8 cellular contexts compared by ENCODE assay signal in the genomic region with DNA sequence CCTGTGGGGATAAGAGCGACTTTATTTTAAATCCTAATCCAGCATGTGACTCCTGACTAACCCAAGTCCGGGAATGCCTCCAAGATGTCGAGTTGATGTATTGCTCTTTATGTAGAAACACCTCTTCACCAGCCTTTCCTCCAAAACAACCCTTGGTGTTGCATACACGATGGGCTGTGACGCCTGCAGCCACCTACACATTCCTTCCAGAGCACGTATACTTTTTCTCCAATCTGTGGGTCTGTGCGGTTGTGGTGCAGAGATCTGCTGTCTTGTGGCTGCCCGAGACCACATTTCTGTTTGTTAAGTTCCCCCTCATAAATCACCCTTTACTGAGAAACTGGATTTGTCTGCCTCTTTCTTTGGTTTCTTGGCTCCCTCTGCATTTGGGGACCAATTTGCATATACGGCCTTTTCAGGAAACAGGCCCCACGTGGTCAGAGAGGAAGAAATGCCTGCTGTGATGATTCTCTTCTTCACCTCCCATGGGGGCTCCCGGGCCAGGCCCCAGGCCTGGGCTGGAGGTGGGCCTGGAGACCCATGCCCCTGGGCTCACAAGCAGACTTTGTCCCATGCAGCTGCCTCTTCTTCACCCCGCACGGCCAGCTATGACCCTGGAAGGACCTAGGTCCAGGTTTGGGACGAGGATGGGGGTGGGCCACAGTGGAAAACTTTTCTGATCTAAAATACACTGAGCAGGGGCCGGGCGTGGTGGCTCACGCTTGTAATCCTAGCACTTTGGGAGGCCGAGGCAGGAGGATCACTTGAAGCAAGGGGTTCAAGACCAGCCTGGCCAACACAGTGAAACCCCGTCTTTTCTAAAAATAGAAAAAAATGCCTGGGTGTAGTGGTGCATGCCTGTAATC. TPM values are rescaled to one million over a fixed set of nuclear protein-coding genes. Genes with fewer than 3 reads are reported as not detected.
DNase-seq lines count a peak whose midpoint lies in the region; ATAC-seq and TF ChIP-seq lines count a peak whose summit lies in the region.

No MANE protein-coding gene starts in this region.

- H3K4me3 Mint-ChIP-seq in CD4-positive, alpha-beta T cell = no peak overlapping the region
- peak overlapping the region; percentile 65 for H3K4me3 Mint-ChIP-seq in activated T-helper 17 cell treated with anti-CD3 and anti-CD28 coated beads, Interleukin-2, amount 50 U/mL, for 72 hours

- POLR2A ChIA-PET in CD4-positive, alpha-beta T cell (lab: Charles Lee) = interaction anchor here (0.7 to 1.2 kb wide), 2 partner anchors 21 kb away, joined by 3 to 4 read pairs; a partner anchor contains a TSS

- no peaks in the 10 kb centered on the region for H3K36me3 Mint-ChIP-seq in CD4-positive, alpha-beta T cell (ENCODE audit: low read depth)
- H3K36me3 Mint-ChIP-seq in activated T-helper 17 cell treated with anti-CD3 and anti-CD28 coated beads, Interleukin-2, amount 50 U/mL, for 72 hours (ENCODE audit: low read depth) = peaks cover 7% of the 10 kb centered on the region

- ATAC-seq in CD4-positive, alpha-beta T cell (ENCODE audit: poor library complexity) = peak; percentile 62
- peak; percentile 54 for ATAC-seq in GM21526 (IDR thresholded peaks at IDR 0.05; ENCODE audit: low FRiP score, unreplicated experiment)
- peak; percentile 86 for ATAC-seq in activated T-helper 17 cell treated with anti-CD3 and anti-CD28 coated beads, Interleukin-2, amount 50 U/mL, for 72 hours (replicated peaks)
- ATAC-seq in sciatic nerve = no peak

- H3K9me3 Mint-ChIP-seq in CD4-positive, alpha-beta T cell = no peaks in the 10 kb centered on the region
- H3K9me3 Mint-ChIP-seq in activated T-helper 17 cell treated with anti-CD3 and anti-CD28 coated beads, Interleukin-2, amount 50 U/mL, for 72 hours = no peaks in the 10 kb centered on the region

- no peak for TF ChIP-seq CTCF in CD4-positive, alpha-beta T cell (IDR thresholded peaks at IDR 0.05)

- H3K4me1 Mint-ChIP-seq in CD4-positive, alpha-beta T cell (ENCODE audit: low read depth) = peaks cover 24% of the 10 kb centered on the region
- H3K4me1 Mint-ChIP-seq in activated T-helper 17 cell treated with anti-CD3 and anti-CD28 coated beads, Interleukin-2, amount 50 U/mL, for 72 hours = peaks cover 21% of the 10 kb centered on the region

- no peak overlapping the region for H3K27ac Mint-ChIP-seq in CD4-positive, alpha-beta T cell
- peak overlapping the region; percentile 91 for H3K27ac Mint-ChIP-seq in activated T-helper 17 cell treated with anti-CD3 and anti-CD28 coated beads, Interleukin-2, amount 50 U/mL, for 72 hours

- no peak for DNase-seq in CD4-positive, alpha-beta T cell
- peak; percentile 100 for DNase-seq in M059J (ENCODE audit: low read depth)
- DNase-seq in hepatic stellate cell (ENCODE audit: low spot score) = peak; percentile 89
- DNase-seq in stimulated activated CD4-positive, alpha-beta T cell treated with anti-CD3 and anti-CD28 coated beads, Interleukin-4, amount 100 ng/mL, for 1 hour = peak; percentile 51
- DNase-seq in HuH-7 (ENCODE audit: low spot score) = no peak
- DNase-seq in sciatic nerve (ENCODE audit: low spot score) = no peak

- H3K27me3 ChIP-seq in CD4-positive, alpha-beta T cell (ENCODE audit: control insufficient read depth, insufficient read depth, low read length) = no peaks in the 10 kb centered on the region

- H3K9me3 ChIP-seq in CD4-positive, alpha-beta T cell (ENCODE audit: control insufficient read depth, low read length) = no peaks in the 10 kb centered on the region

- intact Hi-C loops in CD4-positive, alpha-beta T cell (cut with DNase I, micrococcal nuclease) = no loop called here
- intact Hi-C loops in sciatic nerve (cut with DNase I) = no loop called here

- CTCF ChIA-PET in CD4-positive, alpha-beta T cell (lab: Charles Lee) = interaction anchor here (1.2 kb wide), 1 partner anchor 159 kb away, joined by 4 read pairs; no protein-coding TSS in a partner anchor

- no peaks in the 10 kb centered on the region for H3K27me3 Mint-ChIP-seq in CD4-positive, alpha-beta T cell
- no peaks in the 10 kb centered on the region for H3K27me3 Mint-ChIP-seq in activated T-helper 17 cell treated with anti-CD3 and anti-CD28 coated beads, Interleukin-2, amount 50 U/mL, for 72 hours

- no peak overlapping the region for H3K27ac ChIP-seq in CD4-positive, alpha-beta T cell (ENCODE audit: low read depth, low read length)

RNA-seq across cellular contexts. Expression of a gene that starts 21.4 kb away (rescaled TPM):
- total RNA-seq in CD4-positive, alpha-beta T cell = 10 to 100 TPM in 1 of 2 experiments, 1 to 10 TPM in 1; 9.8 to 10.9 TPM
- 38.8 and 53.8 TPM in 2 replicates for total RNA-seq in M059J (2014; rRNA removed; shearing (Covaris generic))
- 10 to 100 TPM; 20.1 to 29.8 TPM for total RNA-seq in activated T-helper 17 cell treated with anti-CD3 and anti-CD28 coated beads, Interleukin-2, amount 50 U/mL, for 72 hours
- 64.5 TPM for total RNA-seq in sciatic nerve

Comparison
In these comparisons a context has a peak if more than half of its experiments do, and no peak if none do; other contexts are left out.
1. DNase-seq: peak in M059J (single experiment), hepatic stellate cell (single experiment) and stimulated activated CD4-positive, alpha-beta T cell treated with anti-CD3 and anti-CD28 coated beads, Interleukin-4, amount 100 ng/mL, for 1 hour (single experiment); none in CD4-positive, alpha-beta T cell (0 of 10), HuH-7 (single experiment) and sciatic nerve (single experiment).